9 cellular contexts compared by ENCODE assay signal in genomic region chr11:72102631-72102945, GRCh38. TPM values are rescaled to one million over a fixed set of nuclear protein-coding genes. Genes with fewer than 3 reads are reported as not detected.
DNase-seq lines count a peak whose midpoint lies in the region; ATAC-seq, FAIRE-seq and TF ChIP-seq lines count a peak whose summit lies in the region.
"Had no signal": no experiment of that assay in that cellular context is flagged by ENCODE, and none has a peak within 500 bp of the region (broad histone marks: within the 10 kb centered on the region; RNA-seq: fewer than 3 reads in every experiment).

No MANE protein-coding gene starts in this region.

- H3K4me3 ChIP-seq in GM08714 (ENCODE audit: low read length) (peak overlapping the region; percentile 91), OCI-LY7 (ENCODE audit: low read depth, low read length, poor library complexity, severe bottlenecking) (peak overlapping the region; percentile 76), epithelial cell of esophagus (ENCODE audit: low read length) (peak overlapping the region; percentile 99), pancreas (peak overlapping the region; percentile 73 to 91 (median 86))

- 1% methylated on average over 9 of the region's 9 CpGs for WGBS in pancreas, 2 donors

- H3K27ac ChIP-seq in OCI-LY7 (ENCODE audit: low read depth, low read length, poor library complexity, severe bottlenecking) (peak overlapping the region; percentile 71), pancreas (peak overlapping the region; percentile 87 to 94 (median 91))

- no peaks in the 10 kb centered on the region for H3K9me2 ChIP-seq in OCI-LY7 (ENCODE audit: insufficient read depth, low read length)

- no peaks in the 10 kb centered on the region for H3K27me3 ChIP-seq in pancreas

- peak overlapping the region; percentile 17; the same call in 1 of the 2 replicates for H2AFZ ChIP-seq in OCI-LY7 (ENCODE audit: low read length)

- no TSS peak for BruUV-seq in OCI-LY7 (replicated peaks; lab: Mats Ljungman, UMichigan)

- intact Hi-C loops in OCI-LY7 (cut with micrococcal nuclease; ENCODE audit: unreplicated experiment) (no loop called here), pancreas (cut with DNase I) (no loop called here)

- H3K9me3 ChIP-seq in OCI-LY7 (ENCODE audit: low read length): no peaks in the 10 kb centered on the region
- no peaks in the 10 kb centered on the region for H3K9me3 ChIP-seq in pancreas

- H3K79me2 ChIP-seq in OCI-LY7 (ENCODE audit: insufficient read depth, low read depth, low read length): peaks cover 27% of the 10 kb centered on the region

- no peak for FAIRE-seq in pancreas (lab: Jason Lieb, UNC)

- peak overlapping the region; percentile 80 for H3K4me2 ChIP-seq in OCI-LY7 (ENCODE audit: low read length)

- peak in 1 of 4 donors; percentile 5 for ATAC-seq in pancreas
- ATAC-seq in HG03097 (IDR thresholded peaks at IDR 0.05; ENCODE audit: low FRiP score, unreplicated experiment): no peak
- ATAC-seq in GM21526 (IDR thresholded peaks at IDR 0.05; ENCODE audit: low FRiP score, unreplicated experiment): no peak

- POLR2A ChIA-PET in OCI-LY7 (lab: Charles Lee): interaction anchor here (0.6 to 1.3 kb wide), 4 partner anchors 19 to 64 kb away, joined by 3 to 4 read pairs (median 4); no protein-coding TSS in a partner anchor

- no peaks in the 10 kb centered on the region for H4K20me1 ChIP-seq in OCI-LY7 (ENCODE audit: insufficient read depth, low read length)

- H3K4me1 ChIP-seq in OCI-LY7 (ENCODE audit: insufficient read depth, low read length, poor library complexity, severe bottlenecking) (peaks cover 25% of the 10 kb centered on the region), pancreas (peaks cover 11 to 21% (median 13%) of the 10 kb centered on the region in 3 donors)

- TF ChIP-seq CTCF in OCI-LY7 (conservative IDR thresholded peaks at IDR 0.05; ENCODE audit: low read length) (no peak), epithelial cell of esophagus (IDR thresholded peaks at IDR 0.05; ENCODE audit: insufficient read depth, low read depth, low read length, missing control alignments) (no peak), pancreas (IDR thresholded peaks at IDR 0.05) (no peak)

- no peak for DNase-seq in OCI-LY7 (ENCODE audit: low spot score)
- no peak for DNase-seq in epithelial cell of esophagus (ENCODE audit: low read depth)
- DNase-seq in pancreas: no peak
- DNase-seq in NCI-H2196 treated with DMSO at 0.1 percent for 48 hours (lab: John Stamatoyannopoulos, UW; ENCODE audit: unreplicated experiment): no peak
- DNase-seq in UCSD-AML1 (lab: John Stamatoyannopoulos, UW; ENCODE audit: unreplicated experiment): no peak

- CTCF ChIA-PET in OCI-LY7 (lab: Charles Lee; ENCODE audit: unreplicated experiment): interaction anchor here (2.8 kb wide), 1 partner anchor 11 kb away, joined by 8 read pairs; no protein-coding TSS in a partner anchor

- peaks cover 38% of the 10 kb centered on the region for H3K36me3 ChIP-seq in OCI-LY7 (ENCODE audit: insufficient read depth, low read length)
- peaks cover 0 to 14% (median 14%) of the 10 kb centered on the region in 3 donors for H3K36me3 ChIP-seq in pancreas

RNA-seq across cellular contexts. Expression of gene LAMTOR1, which starts 0.5 kb away (rescaled TPM):
- 50.7 and 64.1 TPM in 2 replicates for total RNA-seq in OCI-LY7 (2014; rRNA removed; shearing (Covaris generic))
- total RNA-seq in OCI-LY7 (2022) (58.6 and 61.8 TPM in 2 replicates), pancreas (10 to 100 TPM; 24.9 to 42.5 (median 34.7) TPM)
- polyA plus RNA-seq in pancreas: 10 to 100 TPM; 34.8 to 71.8 TPM

RNA-seq across cellular contexts. Expression of gene TOMT, which starts 3.1 kb away (rescaled TPM):
- not detected in 2 replicates for total RNA-seq in OCI-LY7 (2014; rRNA removed; shearing (Covaris generic))
- total RNA-seq in OCI-LY7 (2022) (not detected in 2 replicates), pancreas (not detected)
- not detected for polyA plus RNA-seq in pancreas
- total RNA-seq: pulmonary artery endothelial cell had no signal

RNA-seq across cellular contexts. Expression of gene ANAPC15, which starts 9.9 kb away (rescaled TPM):
- 48.2 and 77.7 TPM in 2 replicates for total RNA-seq in OCI-LY7 (2014; rRNA removed; shearing (Covaris generic))
- 61.2 and 62.4 TPM in 2 replicates for total RNA-seq in OCI-LY7 (2022)
- total RNA-seq in pancreas: 10 to 100 TPM in 5 of 6 donors, 1 to 10 TPM in 1; 6.7 to 19.8 (median 13.5) TPM
- 10 to 100 TPM; 32.7 to 35.0 TPM for polyA plus RNA-seq in pancreas

RNA-seq across cellular contexts. Expression of gene LRRC51, which starts 21.9 kb away (rescaled TPM):
- total RNA-seq in OCI-LY7 (2014; rRNA removed; shearing (Covaris generic)): 15.3 and 21.1 TPM in 2 replicates
- total RNA-seq in OCI-LY7 (2022) (9.9 and 10.8 TPM in 2 replicates), pancreas (1 to 10 TPM; 3.2 to 8.3 (median 4.9) TPM)
- polyA plus RNA-seq in pancreas: 1 to 10 TPM; 2.9 to 9.4 TPM

RNA-seq across cellular contexts. Expression of gene NUMA1, which starts 22.2 kb away (rescaled TPM):
- 159 and 160 TPM in 2 replicates for total RNA-seq in OCI-LY7 (2014; rRNA removed; shearing (Covaris generic))
- total RNA-seq in OCI-LY7 (2022) (148 and 172 TPM in 2 replicates), pancreas (100 to 1,000 TPM in 1 of 6 donors, 10 to 100 TPM in 5; 68.8 to 138 (median 96.9) TPM)
- polyA plus RNA-seq in pancreas: 100 to 1,000 TPM; 185 to 216 TPM
